Comparison of ENCODE assay signal across 12 cellular contexts in genomic region chr6:151679081-151679480, GRCh38.
DNase-seq lines count a peak whose midpoint lies in the region; TF ChIP-seq lines count a peak whose summit lies in the region.
"Had no signal": no experiment of that assay in that cellular context is flagged by ENCODE, and none has a peak within 500 bp of the region (broad histone marks: within the 10 kb centered on the region; RNA-seq: fewer than 3 reads in every experiment).

No MANE protein-coding gene starts in this region.

- DNase-seq in GM04503 (ENCODE audit: low read depth), result peak; percentile 35
- DNase-seq in MV-4-11 (lab: John Stamatoyannopoulos, UW), result peak; percentile 50
- peak; percentile 38 for DNase-seq in fibroblast of pulmonary artery (ENCODE audit: low read depth)
- peak; percentile 55 for DNase-seq in stimulated activated CD4-positive, alpha-beta T cell treated with anti-CD3 and anti-CD28 coated beads, Interleukin-1b, Interleukin-23, amount 100 ng/mL, for 48 hours
- DNase-seq in NCI-H526 treated with DMSO at 0.1 percent for 48 hours (lab: John Stamatoyannopoulos, UW), result no peak
- no peak for DNase-seq in progenitor cell of endocrine pancreas (ENCODE audit: low spot score, unreplicated experiment)
- no peak for DNase-seq in hypothalamus (lab: John Stamatoyannopoulos, UW)
- DNase-seq: cortex of kidney, DMS79, NCI-H2029, substantia nigra had no signal

- peaks cover 13% of the 10 kb centered on the region for H3K4me1 Mint-ChIP-seq in progenitor cell of endocrine pancreas (ENCODE audit: low read depth)

- TF ChIP-seq CTCF in fibroblast of pulmonary artery (IDR thresholded peaks at IDR 0.05; ENCODE audit: low read length, missing control alignments) (no peak), progenitor cell of endocrine pancreas (IDR thresholded peaks at IDR 0.05; ENCODE audit: unreplicated experiment) (no peak)

- peaks cover 9% of the 10 kb centered on the region for H3K27me3 Mint-ChIP-seq in progenitor cell of endocrine pancreas

- no peak overlapping the region for H3K4me3 Mint-ChIP-seq in progenitor cell of endocrine pancreas (ENCODE audit: low read depth)
- H3K4me3 Mint-ChIP-seq: T-helper 1 cell treated with Interleukin-12 subunit alpha and Interleukin-12 subunit beta and Interleukin-4 antibody, amounts not matched to agents 30 μg/mL and 1 μg/mL, for 36 hours had no signal

- no peak overlapping the region for H3K27ac Mint-ChIP-seq in progenitor cell of endocrine pancreas
- H3K27ac Mint-ChIP-seq: T-helper 1 cell treated with Interleukin-12 subunit alpha and Interleukin-12 subunit beta and Interleukin-4 antibody, amounts not matched to agents 30 μg/mL and 1 μg/mL, for 36 hours had no signal

- no peaks in the 10 kb centered on the region for H3K36me3 Mint-ChIP-seq in progenitor cell of endocrine pancreas (ENCODE audit: insufficient read depth)

- peaks cover 2% of the 10 kb centered on the region for H3K9me3 Mint-ChIP-seq in progenitor cell of endocrine pancreas (ENCODE audit: low read depth)
- H3K9me3 Mint-ChIP-seq: T-helper 1 cell treated with Interleukin-12 subunit alpha and Interleukin-12 subunit beta and Interleukin-4 antibody, amounts not matched to agents 30 μg/mL and 1 μg/mL, for 36 hours had no signal

- H3K4me3 ChIP-seq in fibroblast of pulmonary artery (replicated peaks; ENCODE audit: low read depth, low read length), result no peak overlapping the region

Comparison
In these comparisons a context has a peak if more than half of its experiments do, and no peak if none do; other contexts are left out.
1. DNase-seq: peak in GM04503 (single experiment), MV-4-11 (single experiment), fibroblast of pulmonary artery (single experiment) and stimulated activated CD4-positive, alpha-beta T cell treated with anti-CD3 and anti-CD28 coated beads, Interleukin-1b, Interleukin-23, amount 100 ng/mL, for 48 hours (single experiment); none in NCI-H526 treated with DMSO at 0.1 percent for 48 hours (single experiment), progenitor cell of endocrine pancreas (single experiment) and hypothalamus (0 of 51).